ENCODE assay signal across 17 cellular contexts in the genomic region with DNA sequence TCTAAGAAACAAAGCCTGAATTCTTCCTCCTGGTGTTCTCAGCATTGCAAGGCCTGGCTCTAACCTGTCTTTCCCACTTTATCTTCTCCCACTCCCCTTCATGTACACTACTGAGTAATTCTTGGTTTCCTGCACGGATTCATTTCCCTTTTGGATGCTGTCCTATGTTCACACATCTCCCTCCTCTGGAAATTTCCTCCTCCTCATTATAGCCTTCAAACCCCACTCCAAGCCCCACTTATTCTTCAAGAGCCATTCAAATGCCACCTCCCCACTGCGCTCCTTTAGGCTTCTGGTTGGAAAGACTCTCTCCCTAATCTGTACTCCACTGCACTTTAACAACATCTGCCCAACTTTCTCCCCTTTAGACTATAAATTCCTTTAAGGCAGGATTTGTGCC. TPM values are rescaled to one million over a fixed set of nuclear protein-coding genes. Genes with fewer than 3 reads are reported as not detected.
"Had no signal": no experiment of that assay in that cellular context is flagged by ENCODE, and none has a peak within 500 bp of the region (broad histone marks: within the 10 kb centered on the region; RNA-seq: fewer than 3 reads in every experiment).

No MANE protein-coding gene starts in this region.

- H3K27me3 Mint-ChIP-seq: activated naive CD4-positive, alpha-beta T cell treated with anti-CD3 and anti-CD28 coated beads, Interleukin-2, amount 50 U/mL, for 24 hours; activated T-cell treated with anti-CD3 and anti-CD28 coated beads, Interleukin-2, amount 50 U/mL, for 24 hours had no signal

- DNase-seq: activated CD4-positive, alpha-beta memory T cell treated with anti-CD3 and anti-CD28 coated beads, Interleukin-2, amount 10 ng/mL, durations not matched to agents 7 days and 5 days; activated CD4-positive, alpha-beta T cell treated with anti-CD3 and anti-CD28 coated beads for 4 hours; activated effector memory CD4-positive, alpha-beta T cell treated with anti-CD3 and anti-CD28 coated beads, Interleukin-2, amount 50 U/mL, for 16 hours; activated T-cell treated with anti-CD3 and anti-CD28 coated beads, Interleukin-2, amount 50 U/mL, for 24 hours; adrenal gland; islet precursor cell; mesendoderm; occipital lobe; right lobe of liver; stimulated activated CD4-positive, alpha-beta T cell treated with anti-CD3 and anti-CD28 coated beads, Interleukin-4, amount 100 ng/mL, for 4 hours; stimulated activated CD8-positive, alpha-beta memory T cell treated with anti-CD3 and anti-CD28 coated beads, Interleukin-4, amount 100 ng/mL, for 48 hours; stimulated activated naive CD4-positive, alpha-beta T cell treated with Interleukin-2 at 50 U/mL for 16 hours; transverse colon had no signal

- H3K27ac Mint-ChIP-seq: activated CD4-positive, alpha-beta memory T cell treated with anti-CD3 and anti-CD28 coated beads, Interleukin-2, amount 10 ng/mL, durations not matched to agents 7 days and 5 days; activated naive CD4-positive, alpha-beta T cell treated with anti-CD3 and anti-CD28 coated beads, Interleukin-2, amount 50 U/mL, for 24 hours; activated T-cell treated with anti-CD3 and anti-CD28 coated beads, Interleukin-2, amount 50 U/mL, for 24 hours; natural killer cell treated with Interleukin-12 subunit alpha and Interleukin-12 subunit beta and Interleukin-15 and Interleukin-18, amount 100 ng/mL, for 72 hours; T-helper 1 cell treated with Interleukin-12 subunit alpha and Interleukin-12 subunit beta and Interleukin-4 antibody, amounts not matched to agents 30 μg/mL and 1 μg/mL, for 36 hours had no signal

- H3K9me3 Mint-ChIP-seq: activated CD4-positive, alpha-beta memory T cell treated with anti-CD3 and anti-CD28 coated beads, Interleukin-2, amount 10 ng/mL, durations not matched to agents 7 days and 5 days; natural killer cell treated with Interleukin-12 subunit alpha and Interleukin-12 subunit beta and Interleukin-15 and Interleukin-18, amount 100 ng/mL, for 72 hours; T-helper 1 cell treated with Interleukin-12 subunit alpha and Interleukin-12 subunit beta and Interleukin-4 antibody, amounts not matched to agents 30 μg/mL and 1 μg/mL, for 36 hours had no signal

- H3K36me3 Mint-ChIP-seq: activated naive CD4-positive, alpha-beta T cell treated with anti-CD3 and anti-CD28 coated beads, Interleukin-2, amount 50 U/mL, for 24 hours had no signal

- H3K4me1 Mint-ChIP-seq: activated CD4-positive, alpha-beta memory T cell treated with anti-CD3 and anti-CD28 coated beads, Interleukin-2, amount 10 ng/mL, durations not matched to agents 7 days and 5 days had no signal

- H3K4me3 Mint-ChIP-seq: activated CD4-positive, alpha-beta memory T cell treated with anti-CD3 and anti-CD28 coated beads, Interleukin-2, amount 10 ng/mL, durations not matched to agents 7 days and 5 days; activated naive CD4-positive, alpha-beta T cell treated with anti-CD3 and anti-CD28 coated beads, Interleukin-2, amount 50 U/mL, for 24 hours; activated T-cell treated with anti-CD3 and anti-CD28 coated beads, Interleukin-2, amount 50 U/mL, for 24 hours; natural killer cell treated with Interleukin-12 subunit alpha and Interleukin-12 subunit beta and Interleukin-15 and Interleukin-18, amount 100 ng/mL, for 72 hours; T-helper 1 cell treated with Interleukin-12 subunit alpha and Interleukin-12 subunit beta and Interleukin-4 antibody, amounts not matched to agents 30 μg/mL and 1 μg/mL, for 36 hours had no signal

RNA-seq across cellular contexts. Expression of a gene that starts 28.2 kb away (rescaled TPM):
- total RNA-seq: smooth muscle cell had no signal
